Comparison of ENCODE assay signal across 1 cellular context in genomic region chr19:11105014-11105636, GRCh38.
TF ChIP-seq lines count a peak whose summit lies in the region.

No MANE protein-coding gene starts in this region.

TF ChIP-seq in H1, 55 proteins besides CTCF, POLR2A, EP300 and RAD21:
- TF ChIP-seq POLR2AphosphoS5 (IDR thresholded peaks at IDR 0.05; ENCODE audit: low read depth, low read length), result peak; percentile 76
- no peak for TF ChIP-seq FOSL1 (IDR thresholded peaks at IDR 0.05; ENCODE audit: insufficient read depth, low read depth, low read length)
